8 cellular contexts compared by ENCODE assay signal in the genomic region with DNA sequence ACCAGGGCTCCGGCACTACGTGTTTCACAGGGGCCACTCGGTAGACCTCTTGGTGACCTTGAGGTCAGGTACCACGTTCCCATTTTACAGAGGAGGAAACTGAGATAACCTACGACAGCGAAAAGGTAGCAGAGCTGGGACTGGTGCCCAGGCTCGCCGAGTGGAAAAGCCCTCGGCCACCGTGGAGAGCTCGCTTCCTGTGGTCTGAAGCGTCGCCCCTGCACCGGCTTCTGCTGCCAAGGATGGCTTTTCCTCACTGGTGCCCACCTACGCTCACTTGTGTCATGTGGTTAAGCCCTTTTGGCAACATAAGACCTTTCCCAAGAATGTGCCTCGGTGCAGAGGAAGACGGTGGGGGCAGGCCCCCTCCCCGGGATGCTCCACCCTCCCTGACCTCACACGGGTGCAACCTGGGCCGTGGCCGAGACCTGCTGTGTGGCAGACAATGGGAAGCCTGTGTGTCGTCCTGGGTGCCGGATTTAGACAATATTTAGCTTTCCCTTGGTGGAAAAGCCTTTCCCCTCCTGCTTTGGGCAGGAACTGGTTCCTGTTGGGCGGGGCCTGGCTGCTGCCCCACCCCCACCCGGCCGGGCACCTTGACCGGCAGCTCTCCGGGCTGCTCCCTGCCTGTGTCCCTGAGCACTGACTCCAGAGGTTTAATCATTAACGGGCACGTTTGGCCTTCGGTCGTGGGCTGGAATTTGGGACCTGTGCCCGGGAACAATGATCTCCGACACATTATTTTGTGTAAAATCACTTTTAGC. TPM values are rescaled to one million over a fixed set of nuclear protein-coding genes. Genes with fewer than 3 reads are reported as not detected.
DNase-seq lines count a peak whose midpoint lies in the region; ATAC-seq and TF ChIP-seq lines count a peak whose summit lies in the region.

No MANE protein-coding gene starts in this region.

- 70% methylated on average over 34 of the region's 34 CpGs for WGBS in mesenchymal stem cell

- peak overlapping the region; percentile 65 for H3K4me2 ChIP-seq in mesenchymal stem cell (ENCODE audit: low read length, poor library complexity, severe bottlenecking)

- peak; percentile 17 for DNase-seq in stimulated activated CD4-positive, alpha-beta T cell treated with anti-CD3 and anti-CD28 coated beads, Interleukin-15, amount 100 ng/mL, for 24 hours
- no peak for DNase-seq in stimulated activated CD4-positive, alpha-beta T cell treated with anti-CD3 and anti-CD28 coated beads, Interleukin-4, amount 100 ng/mL, for 4 hours
- peak; percentile 66 for DNase-seq in breast epithelium (ENCODE audit: low spot score in 2 of 2)
- no peak for DNase-seq in mesenchymal stem cell
- DNase-seq in GF-D8 (lab: John Stamatoyannopoulos, UW): no peak
- DNase-seq in D341Med (ENCODE audit: low spot score): no peak

- no peak overlapping the region for H3K18ac ChIP-seq in mesenchymal stem cell (ENCODE audit: low read depth in 1 of 2, low read length in 2 of 2)

- H3K4me3 ChIP-seq in breast epithelium (peak overlapping the region; percentile 14 to 63 (median 45)), mesenchymal stem cell (ENCODE audit: insufficient read depth in 1 of 2, low read depth in 1 of 2, low read length in 2 of 2) (peak overlapping the region in 1 of 2 experiments; percentile 61)

- H3K36me3 ChIP-seq in breast epithelium (no peaks in the 10 kb centered on the region), mesenchymal stem cell (ENCODE audit: control insufficient read depth in 1 of 2, insufficient read depth in 2 of 2, low read depth in 1 of 2, low read length in 2 of 2) (no peaks in the 10 kb centered on the region)

- no peaks in the 10 kb centered on the region for H3K9me3 ChIP-seq in breast epithelium
- H3K9me3 ChIP-seq in mesenchymal stem cell (ENCODE audit: control insufficient read depth, low read length): no peaks in the 10 kb centered on the region

- no peak overlapping the region for H2AK5ac ChIP-seq in mesenchymal stem cell (ENCODE audit: low read length, severe bottlenecking)

- no peak overlapping the region for H2BK15ac ChIP-seq in mesenchymal stem cell (ENCODE audit: low read depth, poor library complexity, severe bottlenecking)

- peak overlapping the region; percentile 11 for H2BK5ac ChIP-seq in mesenchymal stem cell (ENCODE audit: low read depth, low read length, poor library complexity, severe bottlenecking)

- TF ChIP-seq CTCF in breast epithelium (IDR thresholded peaks at IDR 0.05): no peak

- no peak overlapping the region for H3K9ac ChIP-seq in mesenchymal stem cell (ENCODE audit: low read length)

- no peak overlapping the region for H2BK12ac ChIP-seq in mesenchymal stem cell (ENCODE audit: low read length in 2 of 2)

- H4K91ac ChIP-seq in mesenchymal stem cell (ENCODE audit: low read length): no peak overlapping the region

- ATAC-seq in GM21528 (IDR thresholded peaks at IDR 0.05; ENCODE audit: low FRiP score, unreplicated experiment) (no peak), GM18858 (IDR thresholded peaks at IDR 0.05; ENCODE audit: unreplicated experiment) (no peak)

- H3K23ac ChIP-seq in mesenchymal stem cell (ENCODE audit: low read length in 2 of 2): no peak overlapping the region

- no peaks in the 10 kb centered on the region for H3K27me3 ChIP-seq in breast epithelium
- H3K27me3 ChIP-seq in mesenchymal stem cell (ENCODE audit: control insufficient read depth in 1 of 2, insufficient read depth in 1 of 2, low read length in 2 of 2): peaks cover 5 to 40% of the 10 kb centered on the region in 2 experiments

- intact Hi-C loops in breast epithelium (cut with DNase I; ENCODE audit: low total_unique reads): no loop called here

- H3K27ac ChIP-seq in breast epithelium: peak overlapping the region; percentile 65 to 90
- H3K27ac ChIP-seq in mesenchymal stem cell (ENCODE audit: low read length, poor library complexity, severe bottlenecking): peak overlapping the region; percentile 33

- peaks cover 10 to 12% of the 10 kb centered on the region in 2 donors for H3K4me1 ChIP-seq in breast epithelium
- peaks cover 33% of the 10 kb centered on the region for H3K4me1 ChIP-seq in mesenchymal stem cell (ENCODE audit: control insufficient read depth, insufficient read depth, low read depth, low read length)

- H2AFZ ChIP-seq in mesenchymal stem cell (ENCODE audit: low read depth, low read length): no peak overlapping the region

- H3K14ac ChIP-seq in mesenchymal stem cell (ENCODE audit: low read length in 2 of 2): no peak overlapping the region

- H4K8ac ChIP-seq in mesenchymal stem cell (ENCODE audit: low read length): no peak overlapping the region

- H2BK120ac ChIP-seq in mesenchymal stem cell (ENCODE audit: low read depth, low read length): no peak overlapping the region

- H3K4ac ChIP-seq in mesenchymal stem cell (ENCODE audit: low read depth in 1 of 2, low read length in 2 of 2): no peak overlapping the region

- H3K79me1 ChIP-seq in mesenchymal stem cell (replicated peaks; ENCODE audit: low read length, poor library complexity, severe bottlenecking): no peaks in the 10 kb centered on the region

- no peak for TF ChIP-seq POLR2A in breast epithelium (IDR thresholded peaks at IDR 0.05)

RNA-seq across cellular contexts. Expression of gene PPP1R13B, which starts 32.4 kb away (rescaled TPM):
- 10 to 100 TPM in 2 of 3 donors, 1 to 10 TPM in 1; 6.4 to 21.8 (median 18.4) TPM for total RNA-seq in breast epithelium
- 1.2 TPM for polyA plus RNA-seq in mesenchymal stem cell (2013, experiment 1 of 2)
- polyA plus RNA-seq in mesenchymal stem cell (2013, experiment 2 of 2): 0.86 TPM

RNA-seq across cellular contexts. Expression of gene TDRD9, which starts 48.5 kb away (rescaled TPM):
- total RNA-seq in breast epithelium: 1 to 10 TPM in 2 of 3 donors, under 1 TPM in 1; 0.96 to 4.0 (median 2.9) TPM
- not detected for polyA plus RNA-seq in mesenchymal stem cell (2013, experiment 1 of 2)
- polyA plus RNA-seq in mesenchymal stem cell (2013, experiment 2 of 2): not detected

Comparison
In these comparisons a context has a peak if more than half of its experiments do, and no peak if none do; other contexts are left out.
1. DNase-seq: peak in stimulated activated CD4-positive, alpha-beta T cell treated with anti-CD3 and anti-CD28 coated beads, Interleukin-15, amount 100 ng/mL, for 24 hours (single experiment) and breast epithelium (2 of 2); none in stimulated activated CD4-positive, alpha-beta T cell treated with anti-CD3 and anti-CD28 coated beads, Interleukin-4, amount 100 ng/mL, for 4 hours (0 of 2), mesenchymal stem cell (single experiment), GF-D8 (single experiment) and D341Med (single experiment).